In genomic region chr10:66943590-66943989, GRCh38 we compare ENCODE assay signal across 31 cellular contexts. TPM values are rescaled to one million over a fixed set of nuclear protein-coding genes. Genes with fewer than 3 reads are reported as not detected.
DNase-seq lines count a peak whose midpoint lies in the region; ATAC-seq and TF ChIP-seq lines count a peak whose summit lies in the region.
"Had no signal": no experiment of that assay in that cellular context is flagged by ENCODE, and none has a peak within 500 bp of the region (broad histone marks: within the 10 kb centered on the region; RNA-seq: fewer than 3 reads in every experiment).

No MANE protein-coding gene starts in this region.

- H3F3A ChIP-seq in PC-3 (ENCODE audit: low read length, unreplicated experiment) = no peaks in the 10 kb centered on the region

- H3K4me3 ChIP-seq in PC-3 (ENCODE audit: low read length) = no peak overlapping the region
- H3K4me3 ChIP-seq: A549; BLaER1; BLaER1 treated with 17β-estradiol and CSF1 and Interleukin-3, amounts not matched to agents 10 nM and 100 nM had no signal

- intact Hi-C loops in PC-3 (cut with micrococcal nuclease) = loop anchor here (5.0 kb wide), 1 partner anchor 364 kb away; no protein-coding TSS in a partner anchor

- no peak overlapping the region for H3K4me2 ChIP-seq in PC-3 (ENCODE audit: low read length)
- H3K4me2 ChIP-seq: A549; BLaER1; BLaER1 treated with 17β-estradiol and CSF1 and Interleukin-3, amounts not matched to agents 10 nM and 100 nM had no signal

- H3K36me3 ChIP-seq in PC-3 (ENCODE audit: low read depth, low read length) = no peaks in the 10 kb centered on the region
- H3K36me3 ChIP-seq: BE2C; BLaER1; BLaER1 treated with 17β-estradiol and CSF1 and Interleukin-3, amounts not matched to agents 10 nM and 100 nM had no signal

- POLR2A ChIA-PET in PC-3 (lab: Charles Lee; ENCODE audit: unreplicated experiment) = no interaction called here

- BruUV-seq in PC-3 (replicated peaks; lab: Mats Ljungman, UMichigan) = no TSS peak

- peak; percentile 60 for DNase-seq in PC-3
- DNase-seq in NCI-H524 treated with DMSO at 0.1 percent for 48 hours (lab: John Stamatoyannopoulos, UW) = no peak
- DNase-seq: 8988T; ACHN; AML-193; BE2C; C1 segment of cervical spinal cord; Caco-2; Calu3; CD4-positive, alpha-beta memory T cell; CD4-positive, alpha-beta T cell; CD4-positive, CD25-positive, alpha-beta regulatory T cell; CD8-positive, alpha-beta memory T cell; CD8-positive, alpha-beta T cell; COR-L47; DMS 273 treated with DMSO at 0.1 percent for 48 hours; DMS153; DMS53; DMS79; DMS79 treated with DMSO at 0.1 percent for 48 hours; DND-41; EL had no signal

- peak; percentile 75 for ATAC-seq in PC-3
- ATAC-seq: A549; CD8-positive, alpha-beta T cell had no signal

- no peaks in the 10 kb centered on the region for H3K4me1 ChIP-seq in PC-3 (ENCODE audit: insufficient read depth, low read length)
- H3K4me1 ChIP-seq: A549; BE2C; BLaER1; BLaER1 treated with 17β-estradiol and CSF1 and Interleukin-3, amounts not matched to agents 10 nM and 100 nM; Caco-2 had no signal

- peaks cover 54% of the 10 kb centered on the region for H3K27me3 ChIP-seq in PC-3 (ENCODE audit: low read length)
- H3K27me3 ChIP-seq: BE2C; BLaER1; BLaER1 treated with 17β-estradiol and CSF1 and Interleukin-3, amounts not matched to agents 10 nM and 100 nM had no signal

- TF ChIP-seq CTCF in PC-3 (conservative IDR thresholded peaks at IDR 0.05; ENCODE audit: low read depth, low read length) = no peak

- H3K27ac ChIP-seq in PC-3 (ENCODE audit: low read length) = no peak overlapping the region
- H3K27ac ChIP-seq: 22Rv1; A549; BLaER1; BLaER1 treated with 17β-estradiol and CSF1 and Interleukin-3, amounts not matched to agents 10 nM and 100 nM; C4-2B had no signal

- H3K9me2 ChIP-seq in PC-3 (replicated peaks; ENCODE audit: low read length) = no peaks in the 10 kb centered on the region

- CTCF ChIA-PET in PC-3 (lab: Charles Lee) = no interaction called here

- no peaks in the 10 kb centered on the region for H3K79me2 ChIP-seq in PC-3 (ENCODE audit: low read length)

- H4K20me1 ChIP-seq in PC-3 (ENCODE audit: low read length) = no peaks in the 10 kb centered on the region
- H4K20me1 ChIP-seq: BLaER1; BLaER1 treated with 17β-estradiol and CSF1 and Interleukin-3, amounts not matched to agents 10 nM and 100 nM had no signal

- no peak overlapping the region for H3K9ac ChIP-seq in PC-3 (ENCODE audit: low read length)
- H3K9ac ChIP-seq: BLaER1; BLaER1 treated with 17β-estradiol and CSF1 and Interleukin-3, amounts not matched to agents 10 nM and 100 nM had no signal

- H3K9me3 ChIP-seq in PC-3 (ENCODE audit: low read length) = no peaks in the 10 kb centered on the region
- H3K9me3 ChIP-seq: A549; BE2C; BLaER1; BLaER1 treated with 17β-estradiol and CSF1 and Interleukin-3, amounts not matched to agents 10 nM and 100 nM; Caco-2 had no signal

- no peak overlapping the region for H2AFZ ChIP-seq in PC-3 (ENCODE audit: low read length)

RNA-seq across cellular contexts. Expression of gene LRRTM3, which starts 17.8 kb away (rescaled TPM):
- total RNA-seq in PC-3 (2014; rRNA removed) = 0.12 and 0.15 TPM in 2 replicates
- total RNA-seq: A172; A673; B cell; Caco-2; Calu3; CD4-positive, alpha-beta memory T cell; CD4-positive, alpha-beta T cell; CD4-positive, CD25-positive, alpha-beta regulatory T cell; CD8-positive, alpha-beta memory T cell; CD8-positive, alpha-beta T cell; Daoy had no signal
